24 cellular contexts compared by ENCODE assay signal in the genomic region with DNA sequence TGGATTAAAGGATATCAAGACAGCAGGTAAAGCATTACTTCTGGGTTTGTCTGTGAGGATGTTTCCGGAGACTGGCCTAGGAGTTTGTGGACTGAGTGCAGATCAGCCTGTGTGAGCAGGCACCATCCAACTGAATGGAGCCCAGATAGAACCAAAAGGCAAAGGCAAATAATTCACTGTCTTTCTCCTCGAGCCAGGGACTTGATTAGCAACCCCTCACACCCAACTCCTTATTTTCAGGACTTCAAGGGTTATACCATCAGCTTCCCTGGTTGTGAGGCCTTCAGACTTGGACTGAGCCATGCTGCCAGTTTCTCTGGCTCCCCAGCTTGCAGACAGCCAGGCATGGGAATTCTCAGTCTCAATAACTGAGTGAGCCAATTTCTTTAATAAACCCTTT.
"Had no signal": no experiment of that assay in that cellular context is flagged by ENCODE, and none has a peak within 500 bp of the region (broad histone marks: within the 10 kb centered on the region; RNA-seq: fewer than 3 reads in every experiment).

No MANE protein-coding gene starts in this region.

- DNase-seq: activated CD4-positive, alpha-beta T cell treated with anti-CD3 and anti-CD28 coated beads for 4 hours; activated CD8-positive, alpha-beta memory T cell treated with anti-CD3 and anti-CD28 coated beads, Interleukin-2, amount 10 ng/mL, durations not matched to agents 7 days and 5 days; activated T-cell treated with anti-CD3 and anti-CD28 coated beads, Interleukin-2, amount 50 U/mL, for 4 hours; body of pancreas; Kasumi-1; NCI-H1048; NCI-H146; NCI-H187 treated with DMSO at 0.1 percent for 48 hours; NCI-H2171; NCI-H2227 treated with DMSO at 0.1 percent for 48 hours; NCI-H446 treated with DMSO at 0.1 percent for 48 hours; NCI-H524 treated with DMSO at 0.1 percent for 48 hours; NCI-H774; NK-92 treated with Interleukin-12 subunit alpha and Interleukin-12 subunit beta, amount 100 ng/mL, for 24 hours; OCI-M1; Peyer's patch; SHP77 had no signal

- H3K27me3 ChIP-seq: ascending aorta, body of pancreas, Peyer's patch, SJSA1 had no signal

- H3K27me3 Mint-ChIP-seq: activated CD8-positive, alpha-beta memory T cell treated with anti-CD3 and anti-CD28 coated beads, Interleukin-2, amount 10 ng/mL, durations not matched to agents 7 days and 5 days; activated naive CD4-positive, alpha-beta T cell treated with anti-CD3 and anti-CD28 coated beads, Interleukin-2, amount 50 U/mL, for 24 hours; activated T-helper 17 cell treated with anti-CD3 and anti-CD28 coated beads, Interleukin-2, amount 50 U/mL, for 72 hours had no signal

- H3K4me3 ChIP-seq: ascending aorta, body of pancreas, Peyer's patch, SJSA1 had no signal

- ATAC-seq: activated CD4-positive, CD25-positive, alpha-beta regulatory T cell treated with anti-CD3 and anti-CD28 coated beads, Interleukin-2, amount 50 U/mL, for 24 hours; activated CD8-positive, alpha-beta memory T cell treated with anti-CD3 and anti-CD28 coated beads, Interleukin-2, amount 10 ng/mL, durations not matched to agents 7 days and 5 days; activated T-cell treated with anti-CD3 and anti-CD28 coated beads, Interleukin-2, amount 50 U/mL, for 4 hours; activated T-helper 17 cell treated with anti-CD3 and anti-CD28 coated beads, Interleukin-2, amount 50 U/mL, for 72 hours; body of pancreas had no signal

- H3K4me3 Mint-ChIP-seq: activated CD8-positive, alpha-beta memory T cell treated with anti-CD3 and anti-CD28 coated beads, Interleukin-2, amount 10 ng/mL, durations not matched to agents 7 days and 5 days; activated naive CD4-positive, alpha-beta T cell treated with anti-CD3 and anti-CD28 coated beads, Interleukin-2, amount 50 U/mL, for 24 hours; activated T-cell treated with anti-CD3 and anti-CD28 coated beads, Interleukin-2, amount 50 U/mL, for 4 hours; activated T-helper 17 cell treated with anti-CD3 and anti-CD28 coated beads, Interleukin-2, amount 50 U/mL, for 72 hours; T-helper 1 cell treated with Interleukin-12 subunit alpha and Interleukin-12 subunit beta and Interleukin-4 antibody, amounts not matched to agents 30 μg/mL and 1 μg/mL, for 36 hours had no signal

- H3K27ac ChIP-seq: ascending aorta, body of pancreas, Peyer's patch, RWPE1, SJSA1 had no signal

- H3K4me1 ChIP-seq: ascending aorta, body of pancreas, Peyer's patch, SJSA1 had no signal

- H3K27ac Mint-ChIP-seq: activated CD8-positive, alpha-beta memory T cell treated with anti-CD3 and anti-CD28 coated beads, Interleukin-2, amount 10 ng/mL, durations not matched to agents 7 days and 5 days; activated naive CD4-positive, alpha-beta T cell treated with anti-CD3 and anti-CD28 coated beads, Interleukin-2, amount 50 U/mL, for 24 hours; activated T-helper 17 cell treated with anti-CD3 and anti-CD28 coated beads, Interleukin-2, amount 50 U/mL, for 72 hours; T-helper 1 cell treated with Interleukin-12 subunit alpha and Interleukin-12 subunit beta and Interleukin-4 antibody, amounts not matched to agents 30 μg/mL and 1 μg/mL, for 36 hours had no signal

- H3K9me3 Mint-ChIP-seq: activated naive CD4-positive, alpha-beta T cell treated with anti-CD3 and anti-CD28 coated beads, Interleukin-2, amount 50 U/mL, for 24 hours; activated T-cell treated with anti-CD3 and anti-CD28 coated beads, Interleukin-2, amount 50 U/mL, for 4 hours; activated T-helper 17 cell treated with anti-CD3 and anti-CD28 coated beads, Interleukin-2, amount 50 U/mL, for 72 hours; T-helper 1 cell treated with Interleukin-12 subunit alpha and Interleukin-12 subunit beta and Interleukin-4 antibody, amounts not matched to agents 30 μg/mL and 1 μg/mL, for 36 hours had no signal

- H3K9me3 ChIP-seq: ascending aorta, body of pancreas, Peyer's patch, SJSA1 had no signal
